ENCODE assay signal across 8 cellular contexts in the genomic region with DNA sequence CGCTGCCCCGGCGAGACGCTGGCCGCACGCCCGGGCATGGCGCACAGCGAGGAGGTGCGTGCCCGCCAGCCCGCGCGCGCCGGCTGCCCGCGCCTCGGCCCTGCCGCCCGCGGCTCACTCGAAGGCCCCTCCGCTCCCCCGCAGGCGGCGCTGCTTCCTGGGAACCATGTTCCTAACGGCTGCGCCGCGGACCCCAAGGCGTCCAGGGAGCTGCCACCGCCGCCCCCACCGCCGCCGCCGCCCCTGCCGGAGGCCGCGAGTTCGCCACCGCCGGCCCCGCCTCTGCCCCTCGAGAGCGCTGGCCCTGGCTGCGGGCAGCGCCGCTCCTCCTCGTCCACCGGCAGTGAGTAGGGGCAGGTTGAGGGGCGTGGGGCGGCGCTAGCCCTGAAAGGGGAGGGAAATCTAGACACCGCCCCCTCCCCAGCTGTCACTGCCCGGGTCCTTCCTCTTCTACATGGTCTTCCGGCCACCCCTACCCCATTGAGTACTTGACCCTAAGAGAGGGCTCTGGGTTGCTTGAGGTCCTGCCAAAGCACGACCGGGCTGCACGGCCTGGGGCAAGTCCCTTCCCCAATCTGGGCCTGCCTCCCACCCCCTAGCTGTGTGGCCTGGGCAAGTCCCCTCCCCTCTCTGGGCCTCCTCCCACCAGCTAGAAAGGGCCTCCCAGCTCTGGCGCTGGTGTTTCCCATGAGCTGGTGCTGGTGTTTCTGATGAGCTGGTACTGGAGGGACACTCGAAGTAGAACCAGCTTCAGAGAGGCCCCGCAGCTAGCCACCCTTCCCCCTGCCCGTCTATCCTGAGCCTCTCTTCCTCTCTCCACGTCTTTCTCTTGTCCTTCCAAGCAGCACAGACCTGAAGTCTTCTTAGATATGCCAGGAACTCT. TPM values are rescaled to one million over a fixed set of nuclear protein-coding genes. Genes with fewer than 3 reads are reported as not detected.
A peak's percentile ranks its signal among the peaks of the same experiment; 100 is the strongest.
DNase-seq lines count a peak whose midpoint lies in the region; ATAC-seq and TF ChIP-seq lines count a peak whose summit lies in the region.

No MANE protein-coding gene starts in this region.

- no peak for ATAC-seq in upper lobe of left lung (ENCODE audit: low FRiP score in 2 of 2)
- ATAC-seq in HG02763 (IDR thresholded peaks at IDR 0.05; ENCODE audit: unreplicated experiment): no peak
- ATAC-seq in GM21723 (IDR thresholded peaks at IDR 0.05; ENCODE audit: unreplicated experiment): no peak

- H3K36me3 ChIP-seq in iPS-15b (ENCODE audit: control insufficient read depth, insufficient read depth, low read length): no peaks in the 10 kb centered on the region
- H3K36me3 ChIP-seq in upper lobe of left lung: no peaks in the 10 kb centered on the region

- WGBS in upper lobe of left lung, 2 donors: 4 to 9% methylated on average over 12 to 42 of the region's 66 CpGs

- no peaks in the 10 kb centered on the region for H3K9me3 Mint-ChIP-seq in activated naive CD8-positive, alpha-beta T cell (ENCODE audit: low read depth)
- H3K9me3 Mint-ChIP-seq in activated naive CD8-positive, alpha-beta T cell treated with anti-CD3 and anti-CD28 coated beads for 36 hours: no peaks in the 10 kb centered on the region

- H3K4me3 Mint-ChIP-seq in activated naive CD8-positive, alpha-beta T cell: peak overlapping the region; percentile 66
- H3K4me3 Mint-ChIP-seq in activated naive CD8-positive, alpha-beta T cell treated with anti-CD3 and anti-CD28 coated beads for 36 hours: no peak overlapping the region

- H3K27me3 ChIP-seq in iPS-15b (ENCODE audit: control insufficient read depth, insufficient read depth, low read length) (peaks cover 5% of the 10 kb centered on the region), upper lobe of left lung (peaks cover 2 to 49% (median 21%) of the 10 kb centered on the region in 4 donors)

- H3K36me3 Mint-ChIP-seq in activated naive CD8-positive, alpha-beta T cell: no peaks in the 10 kb centered on the region
- no peaks in the 10 kb centered on the region for H3K36me3 Mint-ChIP-seq in activated naive CD8-positive, alpha-beta T cell treated with anti-CD3 and anti-CD28 coated beads for 36 hours

- H3K27ac ChIP-seq in VCaP (no peak overlapping the region), upper lobe of left lung (no peak overlapping the region)

- TF ChIP-seq CTCF in VCaP (conservative IDR thresholded peaks at IDR 0.05) (peak; percentile 21), upper lobe of left lung (IDR thresholded peaks at IDR 0.05) (peak in 1 of 6 experiments; percentile 29)

- TF ChIP-seq EP300 in upper lobe of left lung (IDR thresholded peaks at IDR 0.05): no peak

- no peak overlapping the region for H3K27ac Mint-ChIP-seq in activated naive CD8-positive, alpha-beta T cell
- H3K27ac Mint-ChIP-seq in activated naive CD8-positive, alpha-beta T cell treated with anti-CD3 and anti-CD28 coated beads for 36 hours: no peak overlapping the region

- H3K4me1 ChIP-seq in iPS-15b (ENCODE audit: control insufficient read depth, insufficient read depth, low read length) (no peaks in the 10 kb centered on the region), upper lobe of left lung (peaks cover 14 to 29% (median 20%) of the 10 kb centered on the region in 4 donors)

- no peaks in the 10 kb centered on the region for H3K9me3 ChIP-seq in iPS-15b (ENCODE audit: control insufficient read depth, insufficient read depth, low read length)
- no peaks in the 10 kb centered on the region for H3K9me3 ChIP-seq in upper lobe of left lung

- H3K4me3 ChIP-seq in iPS-15b (ENCODE audit: low read depth, low read length): peak overlapping the region; percentile 53
- H3K4me3 ChIP-seq in upper lobe of left lung: peak overlapping the region in 3 of 4 donors; percentile 18 to 36 (median 24)

- peaks cover 28% of the 10 kb centered on the region for H3K27me3 Mint-ChIP-seq in activated naive CD8-positive, alpha-beta T cell
- H3K27me3 Mint-ChIP-seq in activated naive CD8-positive, alpha-beta T cell treated with anti-CD3 and anti-CD28 coated beads for 36 hours: peaks cover 79% of the 10 kb centered on the region

- no peak overlapping the region for H3K9ac ChIP-seq in iPS-15b (ENCODE audit: low read depth, low read length)

- H3K4me1 Mint-ChIP-seq in activated naive CD8-positive, alpha-beta T cell (ENCODE audit: low read depth): peaks cover 19% of the 10 kb centered on the region
- peaks cover 10% of the 10 kb centered on the region for H3K4me1 Mint-ChIP-seq in activated naive CD8-positive, alpha-beta T cell treated with anti-CD3 and anti-CD28 coated beads for 36 hours

- no peak for DNase-seq in activated naive CD8-positive, alpha-beta T cell treated with anti-CD3 and anti-CD28 coated beads for 36 hours
- DNase-seq in upper lobe of left lung (peak in 1 of 2 donors; percentile 89), iPS-NIHi11 (ENCODE audit: low spot score) (no peak)

- TF ChIP-seq POLR2A in upper lobe of left lung (IDR thresholded peaks at IDR 0.05): no peak

RNA-seq across cellular contexts. Expression of gene TNFRSF25, which starts 17.0 kb away (rescaled TPM):
- total RNA-seq in activated naive CD8-positive, alpha-beta T cell treated with anti-CD3 and anti-CD28 coated beads for 36 hours: 10 to 100 TPM; 64.7 to 67.8 TPM
- total RNA-seq in upper lobe of left lung: 10 to 100 TPM in 4 of 6 donors, 1 to 10 TPM in 2; 4.6 to 51.3 (median 14.0) TPM

RNA-seq across cellular contexts. Expression of gene ESPN, which starts 24.4 kb away (rescaled TPM):
- total RNA-seq in activated naive CD8-positive, alpha-beta T cell treated with anti-CD3 and anti-CD28 coated beads for 36 hours: under 1 TPM; 0.39 to 0.44 TPM
- 10 to 100 TPM in 2 of 6 donors, 1 to 10 TPM in 4; 2.1 to 27.2 (median 4.8) TPM for total RNA-seq in upper lobe of left lung

RNA-seq across cellular contexts. Expression of gene HES2, which starts 29.3 kb away (rescaled TPM):
- not detected for total RNA-seq in activated naive CD8-positive, alpha-beta T cell treated with anti-CD3 and anti-CD28 coated beads for 36 hours
- 10 to 100 TPM in 1 of 6 donors, 1 to 10 TPM in 5; 1.8 to 11.4 (median 3.7) TPM for total RNA-seq in upper lobe of left lung

RNA-seq across cellular contexts. Expression of gene PLEKHG5, which starts 42.5 kb away (rescaled TPM):
- total RNA-seq in activated naive CD8-positive, alpha-beta T cell treated with anti-CD3 and anti-CD28 coated beads for 36 hours: 1 to 10 TPM; 2.2 to 2.3 TPM
- 10 to 100 TPM in 5 of 6 donors, 1 to 10 TPM in 1; 5.0 to 31.4 (median 12.6) TPM for total RNA-seq in upper lobe of left lung

RNA-seq across cellular contexts. Expression of gene ACOT7, which starts 55.4 kb away (rescaled TPM):
- total RNA-seq in activated naive CD8-positive, alpha-beta T cell treated with anti-CD3 and anti-CD28 coated beads for 36 hours: 10 to 100 TPM; 80.8 to 86.2 TPM
- total RNA-seq in upper lobe of left lung: 10 to 100 TPM in 5 of 6 donors, 1 to 10 TPM in 1; 8.2 to 33.4 (median 26.5) TPM
